9 cellular contexts compared by ENCODE assay signal in the genomic region with DNA sequence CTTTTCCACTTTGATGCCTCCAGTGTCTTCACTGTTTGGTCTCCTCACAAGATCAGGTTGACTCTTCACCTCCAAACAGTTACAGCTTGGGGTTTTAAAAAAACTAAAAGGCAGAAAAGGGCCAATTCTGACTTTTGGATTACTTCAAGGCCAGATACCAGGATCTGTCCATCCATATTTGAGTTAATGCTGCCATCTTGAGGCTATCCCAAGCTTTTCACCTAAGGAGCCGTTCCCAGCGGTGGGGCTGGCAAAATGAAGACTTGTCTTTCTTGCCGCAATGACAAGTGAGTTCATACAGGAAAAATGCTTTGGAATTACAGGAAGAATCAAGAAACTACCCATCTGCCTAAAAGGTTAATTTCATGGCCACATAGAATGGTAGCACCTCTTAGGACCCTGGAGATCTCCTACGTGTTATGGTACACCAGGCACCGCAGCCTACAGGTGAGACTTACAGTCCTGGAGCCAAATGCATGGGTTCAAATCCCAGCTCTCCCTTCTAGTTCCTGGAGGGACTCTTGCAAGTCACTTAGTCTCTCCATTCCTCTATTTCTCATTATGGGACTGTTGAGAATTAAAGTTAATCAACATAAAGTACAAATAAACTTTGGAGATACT. TPM values are rescaled to one million over a fixed set of nuclear protein-coding genes. Genes with fewer than 3 reads are reported as not detected.
DNase-seq lines count a peak whose midpoint lies in the region; ATAC-seq, FAIRE-seq and TF ChIP-seq lines count a peak whose summit lies in the region.
"Had no signal": no experiment of that assay in that cellular context is flagged by ENCODE, and none has a peak within 500 bp of the region (broad histone marks: within the 10 kb centered on the region; RNA-seq: fewer than 3 reads in every experiment).

No MANE protein-coding gene starts in this region.

- peak; percentile 69 for FAIRE-seq in endothelial cell of umbilical vein (lab: Jason Lieb, UNC)

- H3K4me2 ChIP-seq in endothelial cell of umbilical vein (ENCODE audit: insufficient read depth, low read length), result no peak overlapping the region

- CTCF ChIA-PET in Panc1 (lab: Charles Lee) (no interaction called here), endothelial cell of umbilical vein (lab: Charles Lee) (interaction anchor here (0.7 to 3.6 kb wide), 25 partner anchors 9 to 1265 kb away, joined by 3 to 19 read pairs (median 4); partner anchors contain the start of genes BTBD18 and UBE2L6)

- H2AFZ ChIP-seq in endothelial cell of umbilical vein (ENCODE audit: low read depth, low read length), result no peak overlapping the region

- dilution Hi-C loops in endothelial cell of umbilical vein (cut with MboI; ENCODE audit: extremely low pct_ligation_motif_present, low sequenced_read_pairs), result no loop called here

- BruUV-seq in Panc1 (replicated peaks; lab: Mats Ljungman, UMichigan) (no TSS peak), endothelial cell of umbilical vein (replicated peaks; lab: Mats Ljungman, UMichigan) (no TSS peak)

- TF ChIP-seq CTCF in AG10803 (conservative IDR thresholded peaks at IDR 0.05; ENCODE audit: low read length), result peak; percentile 84
- peak; percentile 66 for TF ChIP-seq CTCF in GM10266 (IDR thresholded peaks at IDR 0.05; ENCODE audit: control insufficient read depth, insufficient read depth, low read depth, missing control alignments)
- TF ChIP-seq CTCF in Panc1 (IDR thresholded peaks at IDR 0.05), result peak; percentile 73
- peak; percentile 57 to 68 for TF ChIP-seq CTCF in endothelial cell of umbilical vein (IDR thresholded peaks at IDR 0.05; ENCODE audit: extremely low read depth in 1 of 2, insufficient read depth in 1 of 2, low read depth in 1 of 2, low read length in 2 of 2)

- intact Hi-C loops in Panc1 (cut with micrococcal nuclease; ENCODE audit: unreplicated experiment) (loop anchor here (5.0 kb wide), 3 partner anchors 447 to 1057 kb away; no protein-coding TSS in a partner anchor), endothelial cell of umbilical vein (cut with micrococcal nuclease) (loop anchor here (1.0 to 10.0 kb wide), 9 partner anchors 227 to 1057 kb away; partner anchors contain the start of genes BTBD18 and ZDHHC5), posterior vena cava (cut with DNase I) (no loop called here)

- H3K4me1 ChIP-seq in Panc1 (ENCODE audit: control insufficient read depth, insufficient read depth, low read length) (no peaks in the 10 kb centered on the region), endothelial cell of umbilical vein (ENCODE audit: control insufficient read depth, extremely low read depth, insufficient read depth, low read length) (no peaks in the 10 kb centered on the region)

- H3K27me3 ChIP-seq in Panc1 (ENCODE audit: control insufficient read depth, insufficient read depth, low read length), result peaks cover 2% of the 10 kb centered on the region
- peaks cover 18 to 32% of the 10 kb centered on the region in 2 experiments for H3K27me3 ChIP-seq in endothelial cell of umbilical vein (ENCODE audit: control insufficient read depth in 2 of 2, insufficient read depth in 2 of 2, low read length in 2 of 2)

- no peaks in the 10 kb centered on the region for H3K79me2 ChIP-seq in endothelial cell of umbilical vein (ENCODE audit: control insufficient read depth, insufficient read depth, low read length)

- H3K4me3 ChIP-seq in AG10803 (ENCODE audit: low read length) (no peak overlapping the region), Panc1 (ENCODE audit: low read depth in 2 of 2, low read length in 2 of 2) (no peak overlapping the region), endothelial cell of umbilical vein (replicated peaks in 1 of 3; ENCODE audit: insufficient read depth in 1 of 3, low read depth in 1 of 3, low read length in 3 of 3) (no peak overlapping the region)
- H3K4me3 ChIP-seq: skin epidermis had no signal

- no peaks in the 10 kb centered on the region for H4K20me1 ChIP-seq in endothelial cell of umbilical vein (replicated peaks; ENCODE audit: control insufficient read depth, extremely low read depth, insufficient read depth, low read length)

- no peaks in the 10 kb centered on the region for H3K9me1 ChIP-seq in endothelial cell of umbilical vein (replicated peaks; ENCODE audit: control insufficient read depth, extremely low read depth, insufficient read depth, low read length)

- POLR2A ChIA-PET in Panc1 (lab: Charles Lee) (no interaction called here), endothelial cell of umbilical vein (lab: Charles Lee) (no interaction called here)

- TF ChIP-seq POLR2A in endothelial cell of umbilical vein (IDR thresholded peaks at IDR 0.05; ENCODE audit: low read depth, low read length), result no peak

- H3K36me3 ChIP-seq in Panc1 (ENCODE audit: control insufficient read depth, insufficient read depth, low read length), result no peaks in the 10 kb centered on the region
- H3K36me3 ChIP-seq in endothelial cell of umbilical vein (ENCODE audit: control insufficient read depth in 2 of 2, extremely low read depth in 1 of 2, insufficient read depth in 2 of 2, low read length in 2 of 2), result no peaks in the 10 kb centered on the region

- in situ Hi-C loops in Panc1 (cut with HindIII; ENCODE audit: low pct_unique_long_range_greater_than_20kb, low sequenced_read_pairs), result no loop called here

- DNase-seq in AG10803 (ENCODE audit: low read depth) (peak; percentile 73), GM10266 (ENCODE audit: extremely low spot score) (no peak), Panc1 (ENCODE audit: low read depth, low spot score) (peak; percentile 47), endothelial cell of umbilical vein (ENCODE audit: low read depth, low spot score) (peak; percentile 73), myocyte (ENCODE audit: low read depth) (peak; percentile 71), posterior vena cava (ENCODE audit: low spot score) (no peak)
- no peak for DNase-seq in activated T-cell treated with anti-CD3 and anti-CD28 coated beads, Interleukin-2, amount 50 U/mL, for 1 hour

- H3K9me3 ChIP-seq in Panc1 (ENCODE audit: control insufficient read depth, insufficient read depth, low read depth, low read length) (no peaks in the 10 kb centered on the region), endothelial cell of umbilical vein (replicated peaks; ENCODE audit: control insufficient read depth, insufficient read depth, low read length) (no peaks in the 10 kb centered on the region)

- peak; percentile 61 for ATAC-seq in HG03103 (IDR thresholded peaks at IDR 0.05; ENCODE audit: low read depth, unreplicated experiment)
- peak; percentile 96 for ATAC-seq in Panc1

- H3K9ac ChIP-seq in endothelial cell of umbilical vein (replicated peaks; ENCODE audit: extremely low read depth, insufficient read depth, low read length), result no peak overlapping the region

- H3K27ac ChIP-seq in Panc1 (ENCODE audit: low read length) (no peak overlapping the region), endothelial cell of umbilical vein (ENCODE audit: insufficient read depth, low read depth, low read length) (no peak overlapping the region)
- H3K27ac ChIP-seq: skin epidermis had no signal

TF ChIP-seq in endothelial cell of umbilical vein, 7 proteins besides CTCF, POLR2A, EP300 and RAD21:
- TF ChIP-seq MYC (IDR thresholded peaks at IDR 0.05; ENCODE audit: low read depth, low read length) (no peak), GATA2 (IDR thresholded peaks at IDR 0.05; ENCODE audit: insufficient read depth, insufficient read length, low read depth, low read length) (no peak), MAX (IDR thresholded peaks at IDR 0.05; ENCODE audit: insufficient read depth, insufficient read length) (no peak), EZH2 (IDR thresholded peaks at IDR 0.05; ENCODE audit: borderline replicate concordance, low read depth, low read length, severe bottlenecking) (no peak), FOS (IDR thresholded peaks at IDR 0.05; ENCODE audit: borderline replicate concordance, insufficient read depth, low read length) (no peak), JUN (IDR thresholded peaks at IDR 0.05; ENCODE audit: borderline replicate concordance, insufficient read depth, insufficient read length, low read depth) (no peak), POLR2AphosphoS5 (IDR thresholded peaks at IDR 0.05; ENCODE audit: insufficient read depth, low read depth, low read length) (no peak)

RNA-seq across cellular contexts. Expression of gene OR5B21, which starts 6.0 kb away (rescaled TPM):
- total RNA-seq in Panc1 (2021; ENCODE audit: unreplicated experiment) (not detected), endothelial cell of umbilical vein (not detected in 2 replicates), myocyte (not detected in 2 replicates), posterior vena cava (not detected)
- not detected for polyA plus RNA-seq in Panc1 (2012; ENCODE audit: insufficient read length)
- not detected in 2 replicates for polyA plus RNA-seq in endothelial cell of umbilical vein
- polyA plus RNA-seq in endothelial cell of umbilical vein (2011; cell fraction: cytosol; rRNA removed), result not detected in 2 replicates
- 0.18 TPM in 1 of 2 replicates, not detected in the other for polyA plus RNA-seq in endothelial cell of umbilical vein (2011; cell fraction: nucleus; rRNA removed)
- not detected in 2 replicates for polyA plus RNA-seq in endothelial cell of umbilical vein (2012)
- 0.30 TPM in 1 of 2 replicates, not detected in the other for polyA minus RNA-seq in endothelial cell of umbilical vein
- polyA minus RNA-seq in endothelial cell of umbilical vein (2011; cell fraction: cytosol; rRNA and poly(A)+ RNA removed), result not detected
- not detected in 2 replicates for polyA minus RNA-seq in endothelial cell of umbilical vein (2011; cell fraction: nucleus; rRNA and poly(A)+ RNA removed)
- polyA plus RNA-seq in myocyte (2012), result not detected

Comparison
In these comparisons a context has a peak if more than half of its experiments do, and no peak if none do; other contexts are left out.
1. DNase-seq: peak in AG10803 (single experiment), Panc1 (single experiment), endothelial cell of umbilical vein (single experiment) and myocyte (single experiment); none in GM10266 (single experiment), posterior vena cava (single experiment) and activated T-cell treated with anti-CD3 and anti-CD28 coated beads, Interleukin-2, amount 50 U/mL, for 1 hour (single experiment).
2. intact Hi-C loops: an anchor here in Panc1 (5.0 kb wide) and endothelial cell of umbilical vein (1.0 to 10.0 kb wide); none called in posterior vena cava.
3. Peak in every context shown above with its lines, with median percentiles within 50 percentile points of each other: CTCF ChIP-seq.